ENCODE assay signal across 9 cellular contexts in the genomic region with DNA sequence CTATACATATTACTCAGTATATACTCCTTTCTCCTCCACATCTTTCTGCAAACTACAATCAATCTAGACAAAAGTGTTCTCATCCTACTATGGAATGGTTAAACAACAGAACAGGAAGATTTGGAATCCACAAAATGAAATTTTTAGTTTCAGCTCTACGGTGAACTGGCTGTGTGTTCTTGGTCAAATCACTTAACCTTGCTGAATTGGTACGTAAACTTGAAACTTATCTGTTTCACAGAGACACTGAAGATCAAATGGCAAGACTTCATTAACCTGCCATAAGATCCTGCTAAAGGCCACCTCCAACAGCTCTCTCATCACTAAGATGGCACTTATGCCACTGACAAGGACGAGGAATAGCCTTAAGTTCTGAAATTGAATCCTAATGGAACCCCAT. TPM values are rescaled to one million over a fixed set of nuclear protein-coding genes. Genes with fewer than 3 reads are reported as not detected.
A peak's percentile ranks its signal among the peaks of the same experiment; 100 is the strongest.
DNase-seq lines count a peak whose midpoint lies in the region; ATAC-seq and TF ChIP-seq lines count a peak whose summit lies in the region.
"Had no signal": no experiment of that assay in that cellular context is flagged by ENCODE, and none has a peak within 500 bp of the region (broad histone marks: within the 10 kb centered on the region; RNA-seq: fewer than 3 reads in every experiment).

No MANE protein-coding gene starts in this region.

- no peaks in the 10 kb centered on the region for H3K27me3 Mint-ChIP-seq in CD4-positive, alpha-beta memory T cell
- H3K27me3 Mint-ChIP-seq in neural progenitor cell (ENCODE audit: insufficient read depth, low read depth): peaks cover 2% of the 10 kb centered on the region

- no peak for TF ChIP-seq CTCF in neural progenitor cell (IDR thresholded peaks at IDR 0.05)

- H3K4me2 ChIP-seq in neural progenitor cell: peak overlapping the region; percentile 82

- no peaks in the 10 kb centered on the region for H3K9me3 ChIP-seq in CD4-positive, alpha-beta memory T cell (ENCODE audit: control insufficient read depth in 1 of 2, low read length in 2 of 2)
- H3K9me3 ChIP-seq in MG63 (peaks cover 5% of the 10 kb centered on the region; the same call in 1 of the 2 replicates), duodenal mucosa (ENCODE audit: control insufficient read depth in 1 of 2, low read length in 2 of 2) (no peaks in the 10 kb centered on the region), neural progenitor cell (ENCODE audit: low read depth) (no peaks in the 10 kb centered on the region)

- H3K36me3 ChIP-seq in CD4-positive, alpha-beta memory T cell (ENCODE audit: insufficient read depth, low read length): peaks cover 11% of the 10 kb centered on the region
- H3K36me3 ChIP-seq in MG63 (peaks cover 37% of the 10 kb centered on the region), duodenal mucosa (ENCODE audit: control insufficient read depth in 1 of 2, insufficient read depth in 2 of 2, low read length in 2 of 2) (peaks cover 6 to 15% of the 10 kb centered on the region in 2 donors), neural progenitor cell (no peaks in the 10 kb centered on the region)

- DNase-seq in CD4-positive, alpha-beta memory T cell: no peak
- no peak for DNase-seq in MG63
- DNase-seq in neural progenitor cell (ENCODE audit: low spot score): no peak
- no peak for DNase-seq in DMS 273 treated with DMSO at 0.1 percent for 48 hours (lab: John Stamatoyannopoulos, UW)
- no peak for DNase-seq in OCI-M2 (lab: John Stamatoyannopoulos, UW; ENCODE audit: unreplicated experiment)
- DNase-seq in cerebellar cortex (ENCODE audit: low spot score): no peak
- DNase-seq: NCI-H510A treated with DMSO at 0.1 percent for 48 hours had no signal

- H3K27me3 ChIP-seq in CD4-positive, alpha-beta memory T cell (ENCODE audit: insufficient read depth, low read length): no peaks in the 10 kb centered on the region
- H3K27me3 ChIP-seq in MG63: no peaks in the 10 kb centered on the region
- no peaks in the 10 kb centered on the region for H3K27me3 ChIP-seq in duodenal mucosa (ENCODE audit: control insufficient read depth in 1 of 2, insufficient read depth in 2 of 2, low read length in 2 of 2)
- H3K27me3 ChIP-seq in neural progenitor cell: no peaks in the 10 kb centered on the region

- H3K4me1 ChIP-seq in CD4-positive, alpha-beta memory T cell (ENCODE audit: insufficient read depth, low read length): peaks cover 56% of the 10 kb centered on the region
- H3K4me1 ChIP-seq in duodenal mucosa (ENCODE audit: control insufficient read depth in 1 of 2, insufficient read depth in 2 of 2, low read length in 2 of 2) (peaks cover 29 to 41% of the 10 kb centered on the region in 2 donors), neural progenitor cell (peaks cover 8% of the 10 kb centered on the region)

- ATAC-seq in GM19397 (IDR thresholded peaks at IDR 0.05; ENCODE audit: unreplicated experiment): no peak

- H3K4me3 ChIP-seq in CD4-positive, alpha-beta memory T cell (ENCODE audit: low read length in 2 of 2): peak overlapping the region in 1 of 2 donors; percentile 96
- H3K4me3 ChIP-seq in MG63 (peak overlapping the region; percentile 93), duodenal mucosa (ENCODE audit: low read depth in 1 of 2, low read length in 2 of 2) (peak overlapping the region; percentile 91 to 99), neural progenitor cell (peak overlapping the region; percentile 86)

- POLR2A ChIA-PET in CD4-positive, alpha-beta memory T cell (lab: Charles Lee; ENCODE audit: partially characterized antibody): interaction anchor here (0.5 to 3.7 kb wide), 9 partner anchors 9 to 288 kb away, joined by 3 to 37 read pairs (median 13); a partner anchor contains a TSS

- H3K27ac Mint-ChIP-seq in CD4-positive, alpha-beta memory T cell: peak overlapping the region; percentile 77 to 98 (median 96)
- H3K27ac Mint-ChIP-seq in neural progenitor cell: no peak overlapping the region

- CTCF ChIA-PET in CD4-positive, alpha-beta memory T cell (lab: Charles Lee; ENCODE audit: partially characterized antibody): interaction anchor here (1.8 to 2.2 kb wide), 3 partner anchors 9 to 360 kb away, joined by 4 to 11 read pairs (median 7); no protein-coding TSS in a partner anchor

- peaks cover 0 to 2% (median 0%) of the 10 kb centered on the region in 8 donors for H3K9me3 Mint-ChIP-seq in CD4-positive, alpha-beta memory T cell
- H3K9me3 Mint-ChIP-seq in neural progenitor cell: no peaks in the 10 kb centered on the region

- H4K20me1 ChIP-seq in neural progenitor cell (ENCODE audit: low read depth): peaks cover 40% of the 10 kb centered on the region

- peaks cover 13% of the 10 kb centered on the region for H3F3A ChIP-seq in neural progenitor cell (ENCODE audit: low read depth)

- H3K9ac ChIP-seq in duodenal mucosa (ENCODE audit: low read depth in 1 of 2, low read length in 2 of 2) (no peak overlapping the region), neural progenitor cell (no peak overlapping the region)

- peaks cover 61% of the 10 kb centered on the region for H3K79me2 ChIP-seq in neural progenitor cell (ENCODE audit: low read depth)

- H2AFZ ChIP-seq in neural progenitor cell (replicated peaks): no peak overlapping the region

- H3K4me1 Mint-ChIP-seq in CD4-positive, alpha-beta memory T cell: peaks cover 47 to 68% (median 56%) of the 10 kb centered on the region in 4 donors
- peaks cover 30% of the 10 kb centered on the region for H3K4me1 Mint-ChIP-seq in neural progenitor cell

- H3K36me3 Mint-ChIP-seq in CD4-positive, alpha-beta memory T cell: peaks cover 20 to 42% of the 10 kb centered on the region in 2 donors
- H3K36me3 Mint-ChIP-seq in neural progenitor cell: peaks cover 16% of the 10 kb centered on the region

- intact Hi-C loops in CD4-positive, alpha-beta memory T cell (cut with micrococcal nuclease): no loop called here

- peak overlapping the region in 7 of 8 donors; percentile 84 to 99 (median 92) for H3K4me3 Mint-ChIP-seq in CD4-positive, alpha-beta memory T cell
- H3K4me3 Mint-ChIP-seq in neural progenitor cell: peak overlapping the region; percentile 90

- H3K27ac ChIP-seq in CD4-positive, alpha-beta memory T cell (ENCODE audit: low read depth, low read length): peak overlapping the region; percentile 93
- H3K27ac ChIP-seq in duodenal mucosa (ENCODE audit: low read depth, low read length) (no peak overlapping the region), neural progenitor cell (no peak overlapping the region)

RNA-seq across cellular contexts. Expression of a gene that starts 1.5 kb away (rescaled TPM):
- total RNA-seq in CD4-positive, alpha-beta memory T cell: 100 to 1,000 TPM; 100 to 108 TPM
- polyA plus RNA-seq in CD4-positive, alpha-beta memory T cell: 10 to 100 TPM; 55.2 to 61.8 TPM
- 23.1 and 32.8 TPM in 2 replicates for total RNA-seq in MG63 (2014; rRNA removed; shearing (Covaris generic); ENCODE audit: low replicate concordance)
- total RNA-seq in neural progenitor cell (ENCODE audit: low replicate concordance): 35.4 and 42.4 TPM in 2 replicates

RNA-seq across cellular contexts. Expression of a gene that starts 52.2 kb away (rescaled TPM):
- total RNA-seq in CD4-positive, alpha-beta memory T cell: under 1 TPM; 0.19 to 0.23 TPM
- polyA plus RNA-seq in CD4-positive, alpha-beta memory T cell: not detected
- 0.07 TPM in 1 of 2 replicates, not detected in the other for total RNA-seq in MG63 (2014; rRNA removed; shearing (Covaris generic); ENCODE audit: low replicate concordance)
- 0.09 TPM in 1 of 2 replicates, not detected in the other for total RNA-seq in neural progenitor cell (ENCODE audit: low replicate concordance)
